1 cellular context compared by ENCODE assay signal in genomic region chr10:33335800-33336605, GRCh38.
TF ChIP-seq lines count a peak whose summit lies in the region.

No MANE protein-coding gene starts in this region.

TF ChIP-seq in SK-N-SH, 30 proteins besides CTCF, POLR2A, EP300 and RAD21 (continued from another document):
- TF ChIP-seq, protein P1, sequence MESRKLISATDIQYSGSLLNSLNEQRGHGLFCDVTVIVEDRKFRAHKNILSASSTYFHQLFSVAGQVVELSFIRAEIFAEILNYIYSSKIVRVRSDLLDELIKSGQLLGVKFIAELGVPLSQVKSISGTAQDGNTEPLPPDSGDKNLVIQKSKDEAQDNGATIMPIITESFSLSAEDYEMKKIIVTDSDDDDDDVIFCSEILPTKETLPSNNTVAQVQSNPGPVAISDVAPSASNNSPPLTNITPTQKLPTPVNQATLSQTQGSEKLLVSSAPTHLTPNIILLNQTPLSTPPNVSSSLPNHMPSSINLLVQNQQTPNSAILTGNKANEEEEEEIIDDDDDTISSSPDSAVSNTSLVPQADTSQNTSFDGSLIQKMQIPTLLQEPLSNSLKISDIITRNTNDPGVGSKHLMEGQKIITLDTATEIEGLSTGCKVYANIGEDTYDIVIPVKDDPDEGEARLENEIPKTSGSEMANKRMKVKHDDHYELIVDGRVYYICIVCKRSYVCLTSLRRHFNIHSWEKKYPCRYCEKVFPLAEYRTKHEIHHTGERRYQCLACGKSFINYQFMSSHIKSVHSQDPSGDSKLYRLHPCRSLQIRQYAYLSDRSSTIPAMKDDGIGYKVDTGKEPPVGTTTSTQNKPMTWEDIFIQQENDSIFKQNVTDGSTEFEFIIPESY (IDR thresholded peaks at IDR 0.05; ENCODE audit: borderline replicate concordance, low read depth), result no peak
- no peak for TF ChIP-seq EZH2phosphoT487 (IDR thresholded peaks at IDR 0.05; ENCODE audit: borderline replicate concordance, low read depth)
- TF ChIP-seq, protein P2, sequence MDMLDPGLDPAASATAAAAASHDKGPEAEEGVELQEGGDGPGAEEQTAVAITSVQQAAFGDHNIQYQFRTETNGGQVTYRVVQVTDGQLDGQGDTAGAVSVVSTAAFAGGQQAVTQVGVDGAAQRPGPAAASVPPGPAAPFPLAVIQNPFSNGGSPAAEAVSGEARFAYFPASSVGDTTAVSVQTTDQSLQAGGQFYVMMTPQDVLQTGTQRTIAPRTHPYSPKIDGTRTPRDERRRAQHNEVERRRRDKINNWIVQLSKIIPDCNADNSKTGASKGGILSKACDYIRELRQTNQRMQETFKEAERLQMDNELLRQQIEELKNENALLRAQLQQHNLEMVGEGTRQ (IDR thresholded peaks at IDR 0.05; ENCODE audit: borderline replicate concordance, low read depth, low read length), result no peak
- TF ChIP-seq TCF12 (IDR thresholded peaks at IDR 0.05), result no peak
